ENCODE assay signal across 8 cellular contexts in genomic region chrX:11758400-11759171, GRCh38. TPM values are rescaled to one million over a fixed set of nuclear protein-coding genes. Genes with fewer than 3 reads are reported as not detected.
DNase-seq lines count a peak whose midpoint lies in the region; ATAC-seq and TF ChIP-seq lines count a peak whose summit lies in the region.

No MANE protein-coding gene starts in this region.

- no peaks in the 10 kb centered on the region for H3F3A ChIP-seq in GM23338 (replicated peaks; ENCODE audit: low read depth)
- H3F3A ChIP-seq in MM.1S (ENCODE audit: insufficient read depth, low read length), result peaks cover 17% of the 10 kb centered on the region

- H3K36me3 ChIP-seq in GM23338 (ENCODE audit: insufficient read depth), result no peaks in the 10 kb centered on the region
- no peaks in the 10 kb centered on the region for H3K36me3 ChIP-seq in MM.1S (replicated peaks; ENCODE audit: insufficient read depth, low read length)
- H3K36me3 ChIP-seq in SK-N-MC (ENCODE audit: insufficient read depth, low read length), result peaks cover 5% of the 10 kb centered on the region; the same call in 1 of the 2 replicates
- H3K36me3 ChIP-seq in suprapubic skin, result peaks cover 12% of the 10 kb centered on the region

- peaks cover 8% of the 10 kb centered on the region for H3K27me3 Mint-ChIP-seq in GM23338 (ENCODE audit: insufficient read depth, low read depth, poor library complexity)

- H3K27me3 ChIP-seq in GM23338 (ENCODE audit: insufficient read depth), result peaks cover 13% of the 10 kb centered on the region; the same call in 1 of the 2 replicates
- no peaks in the 10 kb centered on the region for H3K27me3 ChIP-seq in MM.1S (replicated peaks; ENCODE audit: insufficient read depth, low read length)
- no peaks in the 10 kb centered on the region for H3K27me3 ChIP-seq in suprapubic skin

- H3K4me1 ChIP-seq in GM23338 (ENCODE audit: insufficient read depth) (no peaks in the 10 kb centered on the region), MM.1S (ENCODE audit: low read length) (peaks cover 7% of the 10 kb centered on the region; the same call in 1 of the 2 replicates), suprapubic skin (peaks cover 6% of the 10 kb centered on the region)

- peak overlapping the region; percentile 93 for H3K4me3 Mint-ChIP-seq in GM23338

- DNase-seq in Daoy (ENCODE audit: low read depth), result peak; percentile 88
- peak; percentile 80 for DNase-seq in GM23338 (ENCODE audit: low spot score)
- peak; percentile 86 for DNase-seq in MM.1S
- no peak for DNase-seq in SK-N-MC (ENCODE audit: low read depth, low spot score)
- peak; percentile 88 for DNase-seq in activated naive CD4-positive, alpha-beta T cell treated with anti-CD3 and anti-CD28 coated beads, Interleukin-2, amount 50 U/mL, for 16 hours
- peak; percentile 75 for DNase-seq in globus pallidus (ENCODE audit: low spot score)
- peak; percentile 45 for DNase-seq in omental fat pad (ENCODE audit: low spot score)
- DNase-seq in suprapubic skin (ENCODE audit: low spot score in 2 of 2), result peak; percentile 87 to 92

- peaks cover 10% of the 10 kb centered on the region; the same call in 2 of the 3 replicates for H3K36me3 Mint-ChIP-seq in GM23338 (ENCODE audit: low read depth)

- H2AFZ ChIP-seq in GM23338 (peak overlapping the region; percentile 80), MM.1S (ENCODE audit: low read length) (peak overlapping the region; percentile 53)

- H3K4me3 ChIP-seq in GM23338 (peak overlapping the region; percentile 75), MM.1S (ENCODE audit: low read length) (peak overlapping the region; percentile 96), SK-N-MC (peak overlapping the region; percentile 80), suprapubic skin (peak overlapping the region; percentile 70)

- H3K9ac ChIP-seq in MM.1S (ENCODE audit: low read length) (peak overlapping the region; percentile 98), SK-N-MC (ENCODE audit: insufficient read length) (peak overlapping the region; percentile 71)

- no peak for TF ChIP-seq EP300 in suprapubic skin (IDR thresholded peaks at IDR 0.05)

- ATAC-seq in GM23338, result peak; percentile 63
- ATAC-seq in omental fat pad (ENCODE audit: low FRiP score), result peak; percentile 84

- peaks cover 9% of the 10 kb centered on the region; the same call in 2 of the 3 replicates for H3K4me1 Mint-ChIP-seq in GM23338

- H3K27ac Mint-ChIP-seq in GM23338, result peak overlapping the region; percentile 87

- peak; percentile 18 to 61; a peak in 2 of 4 replicates for TF ChIP-seq CTCF in GM23338 (conservative IDR thresholded peaks at IDR 0.05; ENCODE audit: low read depth in 2 of 2)
- TF ChIP-seq CTCF in MM.1S (IDR thresholded peaks at IDR 0.05; ENCODE audit: low read length), result peak; percentile 46
- no peak for TF ChIP-seq CTCF in omental fat pad (IDR thresholded peaks at IDR 0.05)
- peak in 1 of 2 donors; percentile 93 for TF ChIP-seq CTCF in suprapubic skin (IDR thresholded peaks at IDR 0.05)

- H3K9me2 ChIP-seq in GM23338 (ENCODE audit: insufficient read depth) (no peaks in the 10 kb centered on the region), MM.1S (replicated peaks; ENCODE audit: insufficient read depth, low read length) (no peaks in the 10 kb centered on the region)

- H4K20me1 ChIP-seq in GM23338 (replicated peaks; ENCODE audit: insufficient read depth) (no peaks in the 10 kb centered on the region), MM.1S (ENCODE audit: insufficient read depth, low read length) (no peaks in the 10 kb centered on the region)

- H3K79me2 ChIP-seq in GM23338 (replicated peaks; ENCODE audit: insufficient read depth), result no peaks in the 10 kb centered on the region
- peaks cover 14% of the 10 kb centered on the region for H3K79me2 ChIP-seq in MM.1S (ENCODE audit: low read length)

- H3K27ac ChIP-seq in GM23338 (ENCODE audit: low read depth) (no peak overlapping the region), MM.1S (ENCODE audit: low read length) (peak overlapping the region; percentile 87), SK-N-MC (no peak overlapping the region), suprapubic skin (peak overlapping the region; percentile 91)

- H3K9me3 ChIP-seq in MM.1S (replicated peaks; ENCODE audit: insufficient read depth, low read length) (no peaks in the 10 kb centered on the region), SK-N-MC (ENCODE audit: low read depth, low read length) (no peaks in the 10 kb centered on the region), suprapubic skin (no peaks in the 10 kb centered on the region)

- no peaks in the 10 kb centered on the region for H3K9me3 Mint-ChIP-seq in GM23338

- peak overlapping the region; percentile 77 for H3K4me2 ChIP-seq in GM23338
- H3K4me2 ChIP-seq in MM.1S (ENCODE audit: low read depth, low read length), result peak overlapping the region; percentile 89

- TF ChIP-seq POLR2A in suprapubic skin (IDR thresholded peaks at IDR 0.05), result no peak

- WGBS in suprapubic skin, result 22% methylated on average over 30 of the region's 66 CpGs

TF ChIP-seq in GM23338, 12 proteins besides CTCF, POLR2A, EP300 and RAD21:
- TF ChIP-seq POLR2AphosphoS5 (IDR thresholded peaks at IDR 0.05; ENCODE audit: low read depth), result peak; percentile 45
- no peak for TF ChIP-seq ZNF462 (CRISPR knock-in tag; IDR thresholded peaks at IDR 0.05)

RNA-seq across cellular contexts. Expression of gene MSL3, which starts 0.5 kb away (rescaled TPM):
- 25.2 and 32.5 TPM in 2 replicates for total RNA-seq in Daoy (2014; rRNA removed; shearing (Covaris generic))
- total RNA-seq in GM23338 (2014; rRNA removed; shearing (Covaris generic)), result 13.9 and 15.9 TPM in 2 replicates
- 18.9 and 22.3 TPM in 2 replicates for polyA plus RNA-seq in GM23338 (2016; fragmentation: Nextera tagmentation; extraction: Ambion mirVana)
- total RNA-seq in omental fat pad (10 to 100 TPM; 17.0 to 36.0 (median 31.2) TPM), suprapubic skin (10 to 100 TPM; 20.9 to 44.8 (median 26.0) TPM)

Comparison
In these comparisons a context has a peak if more than half of its experiments do, and no peak if none do; other contexts are left out.
1. H3K27ac ChIP-seq: peak in MM.1S (single experiment) and suprapubic skin (single experiment); none in GM23338 (single experiment) and SK-N-MC (single experiment).
2. CTCF ChIP-seq: peak in GM23338 (2 of 2) and MM.1S (single experiment); none in omental fat pad (0 of 3).
3. Peak in every context shown above with its lines, with median percentiles within 50 percentile points of each other: H3K4me3 ChIP-seq.